In the genomic region with DNA sequence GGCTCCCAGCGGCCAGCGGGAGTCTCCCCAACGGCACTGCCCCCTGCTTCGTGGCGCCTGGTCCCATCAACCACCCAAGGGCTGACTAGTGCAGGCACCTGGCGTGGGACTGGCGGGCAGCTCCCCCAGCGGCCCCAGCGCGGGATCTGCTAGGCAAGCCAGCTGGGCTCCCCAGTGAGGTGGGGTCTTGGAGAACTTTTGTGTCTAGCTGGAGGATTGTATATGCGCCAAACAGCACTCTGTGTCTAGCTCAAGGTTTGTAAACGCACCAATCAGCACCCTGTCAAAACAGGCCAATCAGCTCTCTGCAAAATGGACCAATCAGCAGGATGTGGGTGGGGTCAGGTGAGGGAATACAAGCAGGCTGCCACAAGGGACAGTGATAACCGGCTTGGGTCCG, we compare ENCODE assay signal across 8 cellular contexts.
DNase-seq lines count a peak whose midpoint lies in the region; ATAC-seq, FAIRE-seq and TF ChIP-seq lines count a peak whose summit lies in the region.
"Not testable (repeated sequence)": the region's sequence is repeated elsewhere in the genome, so short reads cannot be mapped to it uniquely, and the experiment has no call there.

No MANE protein-coding gene starts in this region.

- H3K27ac ChIP-seq in K562 (ENCODE audit: extremely low read depth, low read depth, low read length); left ventricle myocardium inferior (replicated peaks); testis: not testable (repeated sequence)

- WGBS in K562 (ENCODE audit: insufficient coverage, low coverage, missing lambda C conversion rate): 7% methylated on average over 3 of the region's 14 CpGs
- 68 to 83% methylated on average over 4 to 8 of the region's 14 CpGs for WGBS in testis, 2 donors

- not testable (repeated sequence) for H3K9ac ChIP-seq in K562 (ENCODE audit: insufficient read depth in 1 of 2, low read depth in 2 of 2, low read length in 2 of 2)

- not testable (repeated sequence) for BruUV-seq in K562 (replicated peaks; lab: Mats Ljungman, UMichigan)

- not testable (repeated sequence) for TF ChIP-seq CTCF in BE2C (IDR thresholded peaks at IDR 0.05; ENCODE audit: low read depth, low read length); K562 (IDR thresholded peaks at IDR 0.05 in 2 of 3, conservative IDR thresholded peaks at IDR 0.05 in 1 of 3; ENCODE audit: insufficient read depth in 2 of 3, low read depth in 1 of 3, low read length in 3 of 3); left ventricle myocardium inferior (IDR thresholded peaks at IDR 0.05; ENCODE audit: borderline replicate concordance); testis (IDR thresholded peaks at IDR 0.05)

- not testable (repeated sequence) for H3K9me3 ChIP-seq in BE2C; K562 (replicated peaks; ENCODE audit: control insufficient read depth, insufficient read depth, low read depth, low read length); left ventricle myocardium inferior (replicated peaks); testis

- not testable (repeated sequence) for H3K9me1 ChIP-seq in K562 (ENCODE audit: control insufficient read depth, insufficient read depth, low read length)

- TF ChIP-seq EP300 in K562 (IDR thresholded peaks at IDR 0.05; ENCODE audit: low read length): not testable (repeated sequence)

- ATAC-seq in K562; left lobe of liver; natural killer cell treated with Interleukin-12 subunit alpha and Interleukin-12 subunit beta and Interleukin-15 and Interleukin-18, amount 100 ng/mL, for 72 hours: not testable (repeated sequence)

- TF ChIP-seq POLR2A in K562 (conservative IDR thresholded peaks at IDR 0.05); testis (IDR thresholded peaks at IDR 0.05): not testable (repeated sequence)

- H3K27ac Mint-ChIP-seq in activated T-cell treated with anti-CD3 and anti-CD28 coated beads, Interleukin-2, amount 50 U/mL, for 24 hours; natural killer cell treated with Interleukin-12 subunit alpha and Interleukin-12 subunit beta and Interleukin-15 and Interleukin-18, amount 100 ng/mL, for 72 hours: not testable (repeated sequence)

- intact Hi-C loops in K562 (cut with micrococcal nuclease); left ventricle myocardium inferior (cut with micrococcal nuclease); testis (cut with DNase I; ENCODE audit: low total_unique reads): not testable (repeated sequence)

- H3K36me3 ChIP-seq in BE2C; K562 (ENCODE audit: control insufficient read depth, insufficient read depth, low read length); left ventricle myocardium inferior; testis (ENCODE audit: low read depth, missing control alignments): not testable (repeated sequence)

- H3K4me1 Mint-ChIP-seq in activated T-cell treated with anti-CD3 and anti-CD28 coated beads, Interleukin-2, amount 50 U/mL, for 24 hours (ENCODE audit: low read depth); natural killer cell treated with Interleukin-12 subunit alpha and Interleukin-12 subunit beta and Interleukin-15 and Interleukin-18, amount 100 ng/mL, for 72 hours (ENCODE audit: low read depth in 2 of 2): not testable (repeated sequence)

- not testable (repeated sequence) for H3K4me3 Mint-ChIP-seq in activated T-cell treated with anti-CD3 and anti-CD28 coated beads, Interleukin-2, amount 50 U/mL, for 24 hours; natural killer cell treated with Interleukin-12 subunit alpha and Interleukin-12 subunit beta and Interleukin-15 and Interleukin-18, amount 100 ng/mL, for 72 hours

- not testable (repeated sequence) for FAIRE-seq in K562 (lab: Jason Lieb, UNC)

- TF ChIP-seq RAD21 in K562 (CRISPR knock-in tag; conservative IDR thresholded peaks at IDR 0.05 in 1 of 2, IDR thresholded peaks at IDR 0.05 in 1 of 2): not testable (repeated sequence)

- CTCF ChIA-PET in K562 (lab: Yijun Ruan, JAX; ENCODE audit: low intra/inter-chr PET ratio): not testable (repeated sequence)

- H3K27me3 ChIP-seq in BE2C; K562 (ENCODE audit: control insufficient read depth in 2 of 2, insufficient read depth in 2 of 2, low read length in 2 of 2); left ventricle myocardium inferior (ENCODE audit: low read depth); testis: not testable (repeated sequence)

- H3K36me3 Mint-ChIP-seq in activated T-cell treated with anti-CD3 and anti-CD28 coated beads, Interleukin-2, amount 50 U/mL, for 24 hours (ENCODE audit: low read depth); natural killer cell treated with Interleukin-12 subunit alpha and Interleukin-12 subunit beta and Interleukin-15 and Interleukin-18, amount 100 ng/mL, for 72 hours: not testable (repeated sequence)

- not testable (repeated sequence) for H4K20me1 ChIP-seq in K562 (replicated peaks; ENCODE audit: control insufficient read depth, insufficient read depth, low read length)

- in situ Hi-C loops in K562 (cut with MboI): not testable (repeated sequence)

- not testable (repeated sequence) for H3K4me3 ChIP-seq in BE2C (ENCODE audit: low read depth, low read length); K562; left ventricle myocardium inferior
- peak overlapping the region in 1 of 2 donors; percentile 15 for H3K4me3 ChIP-seq in testis

- not testable (repeated sequence) for H3K4me1 ChIP-seq in BE2C; K562 (replicated peaks in 1 of 2; ENCODE audit: control insufficient read depth in 2 of 2, insufficient read depth in 2 of 2, low read length in 2 of 2); left ventricle myocardium inferior; testis

- not testable (repeated sequence) for H3K79me2 ChIP-seq in K562 (ENCODE audit: control insufficient read depth, insufficient read depth, low read length)

- POLR2A ChIA-PET in K562 (lab: Yijun Ruan, JAX): not testable (repeated sequence)

- H3K4me2 ChIP-seq in K562 (ENCODE audit: insufficient read depth, low read length): not testable (repeated sequence)

- not testable (repeated sequence) for H2AFZ ChIP-seq in K562 (ENCODE audit: low read depth, low read length)

- not testable (repeated sequence) for H3K9me3 Mint-ChIP-seq in activated T-cell treated with anti-CD3 and anti-CD28 coated beads, Interleukin-2, amount 50 U/mL, for 24 hours; natural killer cell treated with Interleukin-12 subunit alpha and Interleukin-12 subunit beta and Interleukin-15 and Interleukin-18, amount 100 ng/mL, for 72 hours

- DNase-seq in BE2C (peak; percentile 6), HT1080 (ENCODE audit: low read depth) (peak; percentile 36), left ventricle myocardium inferior (peak; percentile 1), left lobe of liver (ENCODE audit: low spot score) (peak; percentile 19), testis (peak; percentile 46)
- peak; percentile 6 for DNase-seq in activated T-cell treated with anti-CD3 and anti-CD28 coated beads, Interleukin-2, amount 50 U/mL, for 24 hours
- DNase-seq in K562 (ENCODE audit: extremely low read depth in 1 of 4, low spot score in 3 of 4): not testable (repeated sequence)
- DNase-seq in natural killer cell treated with Interleukin-12 subunit alpha and Interleukin-12 subunit beta and Interleukin-15 and Interleukin-18, amount 100 ng/mL, for 72 hours (ENCODE audit: low spot score): peak; percentile 10

- H3K27me3 Mint-ChIP-seq in activated T-cell treated with anti-CD3 and anti-CD28 coated beads, Interleukin-2, amount 50 U/mL, for 24 hours; natural killer cell treated with Interleukin-12 subunit alpha and Interleukin-12 subunit beta and Interleukin-15 and Interleukin-18, amount 100 ng/mL, for 72 hours: not testable (repeated sequence)

TF ChIP-seq in K562, 482 proteins besides CTCF, POLR2A, EP300 and RAD21:
- peak; percentile 24 for TF ChIP-seq NFYB (IDR thresholded peaks at IDR 0.05; ENCODE audit: extremely low read depth, insufficient read length)
TF ChIP-seq in K562: peak in this region for 1; not testable (repeated sequence) for 481.
